In the genomic region with DNA sequence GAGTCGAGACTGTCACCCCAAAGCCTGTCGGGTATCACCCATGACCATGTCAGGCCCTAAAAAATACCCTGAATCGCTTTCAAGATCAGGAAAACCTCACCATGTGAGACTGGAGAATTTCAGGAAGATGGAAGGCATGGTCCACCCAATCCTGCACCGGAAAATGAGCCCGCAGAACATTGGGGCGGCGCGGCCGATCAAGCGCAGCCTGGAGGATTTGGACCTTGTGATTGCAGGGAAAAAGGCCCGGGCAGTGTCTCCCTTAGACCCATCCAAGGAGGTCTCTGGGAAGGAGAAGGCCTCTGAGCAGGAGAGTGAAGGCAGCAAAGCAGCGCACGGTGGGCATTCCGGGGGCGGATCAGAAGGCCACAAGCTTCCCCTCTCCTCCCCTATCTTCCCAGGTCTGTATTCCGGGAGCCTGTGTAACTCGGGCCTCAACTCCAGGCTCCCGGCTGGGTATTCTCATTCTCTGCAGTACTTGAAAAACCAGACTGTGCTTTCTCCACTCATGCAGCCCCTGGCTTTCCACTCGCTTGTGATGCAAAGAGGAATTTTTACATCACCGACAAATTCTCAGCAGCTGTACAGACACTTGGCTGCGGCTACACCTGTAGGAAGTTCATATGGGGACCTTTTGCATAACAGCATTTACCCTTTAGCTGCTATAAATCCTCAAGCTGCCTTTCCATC, we compare ENCODE assay signal across 16 cellular contexts.
A peak's percentile ranks its signal among the peaks of the same experiment; 100 is the strongest.
DNase-seq lines count a peak whose midpoint lies in the region; ATAC-seq, FAIRE-seq and TF ChIP-seq lines count a peak whose summit lies in the region.
"Had no signal": no experiment of that assay in that cellular context is flagged by ENCODE, and none has a peak within 500 bp of the region (broad histone marks: within the 10 kb centered on the region; RNA-seq: fewer than 3 reads in every experiment).

No MANE protein-coding gene starts in this region.

- no peak for TF ChIP-seq POLR2A in ovary (IDR thresholded peaks at IDR 0.05)

- 93 to 96% (median 93%) methylated on average over 21 of the region's 21 CpGs for WGBS in ovary, 3 donors

- H3K4me1 ChIP-seq in astrocyte (ENCODE audit: insufficient read depth, low read length): peaks cover 43% of the 10 kb centered on the region
- H3K4me1 ChIP-seq in upper lobe of right lung: peaks cover 34% of the 10 kb centered on the region
- H3K4me1 ChIP-seq in ovary (ENCODE audit: insufficient read depth): peaks cover 12% of the 10 kb centered on the region

- ATAC-seq in upper lobe of right lung (no peak), GM18909 (IDR thresholded peaks at IDR 0.05; ENCODE audit: poor library complexity, unreplicated experiment) (no peak)

- no peaks in the 10 kb centered on the region for H3K27me3 ChIP-seq in astrocyte (ENCODE audit: insufficient read depth, low read length)
- no peaks in the 10 kb centered on the region for H3K27me3 ChIP-seq in upper lobe of right lung
- no peaks in the 10 kb centered on the region for H3K27me3 ChIP-seq in ovary

- H3K9me3 Mint-ChIP-seq in activated naive CD4-positive, alpha-beta T cell treated with anti-CD3 and anti-CD28 coated beads for 36 hours: no peaks in the 10 kb centered on the region
- H3K9me3 Mint-ChIP-seq in astrocyte (ENCODE audit: unreplicated experiment): no peaks in the 10 kb centered on the region
- H3K9me3 Mint-ChIP-seq in osteocyte (ENCODE audit: unreplicated experiment): no peaks in the 10 kb centered on the region

- peaks cover 84% of the 10 kb centered on the region for H3K36me3 Mint-ChIP-seq in activated naive CD4-positive, alpha-beta T cell treated with anti-CD3 and anti-CD28 coated beads for 36 hours (ENCODE audit: low read depth)
- H3K36me3 Mint-ChIP-seq in astrocyte (ENCODE audit: low read depth, unreplicated experiment) (peaks cover 28% of the 10 kb centered on the region), osteocyte (ENCODE audit: unreplicated experiment) (peaks cover 76% of the 10 kb centered on the region)

- intact Hi-C loops in activated naive CD4-positive, alpha-beta T cell treated with anti-CD3 and anti-CD28 coated beads for 36 hours (cut with micrococcal nuclease): no loop called here
- intact Hi-C loops in upper lobe of right lung (cut with DNase I): no loop called here
- intact Hi-C loops in ovary (cut with DNase I): no loop called here

- H3K4me2 ChIP-seq in astrocyte (ENCODE audit: low read length): peak overlapping the region; percentile 72

- no peak overlapping the region for H3K4me3 Mint-ChIP-seq in activated naive CD4-positive, alpha-beta T cell treated with anti-CD3 and anti-CD28 coated beads for 36 hours
- H3K4me3 Mint-ChIP-seq in astrocyte (ENCODE audit: unreplicated experiment) (no peak overlapping the region), osteocyte (ENCODE audit: unreplicated experiment) (no peak overlapping the region)
- H3K4me3 Mint-ChIP-seq: activated naive CD8-positive, alpha-beta T cell had no signal

- H3K4me1 Mint-ChIP-seq in activated naive CD4-positive, alpha-beta T cell treated with anti-CD3 and anti-CD28 coated beads for 36 hours (ENCODE audit: low read depth): peaks cover 45% of the 10 kb centered on the region
- H3K4me1 Mint-ChIP-seq in astrocyte (ENCODE audit: low read depth, unreplicated experiment): peaks cover 54% of the 10 kb centered on the region
- peaks cover 78% of the 10 kb centered on the region for H3K4me1 Mint-ChIP-seq in osteocyte (ENCODE audit: unreplicated experiment)

- peak overlapping the region; percentile 72 for H3K27ac Mint-ChIP-seq in activated naive CD4-positive, alpha-beta T cell treated with anti-CD3 and anti-CD28 coated beads for 36 hours
- H3K27ac Mint-ChIP-seq in astrocyte (ENCODE audit: unreplicated experiment) (peak overlapping the region; percentile 92), osteocyte (ENCODE audit: unreplicated experiment) (peak overlapping the region; percentile 92)
- H3K27ac Mint-ChIP-seq: activated naive CD8-positive, alpha-beta T cell had no signal

- H2AFZ ChIP-seq in astrocyte (ENCODE audit: low read depth, low read length): no peak overlapping the region

- peak overlapping the region; percentile 33 for H3K9ac ChIP-seq in astrocyte (ENCODE audit: low read length)

- peaks cover 16% of the 10 kb centered on the region for H4K20me1 ChIP-seq in astrocyte (ENCODE audit: insufficient read depth, low read length)

- TF ChIP-seq CTCF in astrocyte (IDR thresholded peaks at IDR 0.05; ENCODE audit: insufficient read depth, low read depth, low read length): no peak
- TF ChIP-seq CTCF in osteocyte (IDR thresholded peaks at IDR 0.05): no peak
- TF ChIP-seq CTCF in upper lobe of right lung (IDR thresholded peaks at IDR 0.05): no peak
- TF ChIP-seq CTCF in ovary (IDR thresholded peaks at IDR 0.05): no peak

- peaks cover 54% of the 10 kb centered on the region for H3K36me3 ChIP-seq in astrocyte (ENCODE audit: insufficient read depth, low read length)
- peaks cover 47% of the 10 kb centered on the region for H3K36me3 ChIP-seq in upper lobe of right lung
- H3K36me3 ChIP-seq in ovary: no peaks in the 10 kb centered on the region
- H3K36me3 ChIP-seq: WERI-Rb-1 had no signal

- no peaks in the 10 kb centered on the region for H3K27me3 Mint-ChIP-seq in activated naive CD4-positive, alpha-beta T cell treated with anti-CD3 and anti-CD28 coated beads for 36 hours (ENCODE audit: low read depth)
- H3K27me3 Mint-ChIP-seq in astrocyte (ENCODE audit: low read depth, unreplicated experiment) (no peaks in the 10 kb centered on the region), osteocyte (ENCODE audit: unreplicated experiment) (no peaks in the 10 kb centered on the region)
- H3K27me3 Mint-ChIP-seq: activated naive CD8-positive, alpha-beta T cell; naive B cell had no signal

- peaks cover 61% of the 10 kb centered on the region for H3K79me2 ChIP-seq in astrocyte (ENCODE audit: insufficient read depth, low read length)

- CTCF ChIA-PET in activated naive CD4-positive, alpha-beta T cell treated with anti-CD3 and anti-CD28 coated beads for 36 hours (lab: Charles Lee): no interaction called here

- no peak for TF ChIP-seq EP300 in ovary (IDR thresholded peaks at IDR 0.05)

- H3K9me3 ChIP-seq in astrocyte (ENCODE audit: insufficient read depth, low read depth, low read length): no peaks in the 10 kb centered on the region
- H3K9me3 ChIP-seq in upper lobe of right lung: no peaks in the 10 kb centered on the region
- H3K9me3 ChIP-seq in ovary: no peaks in the 10 kb centered on the region

- H3K27ac ChIP-seq in astrocyte (ENCODE audit: low read depth, low read length): no peak overlapping the region
- H3K27ac ChIP-seq in upper lobe of right lung: peak overlapping the region; percentile 58
- peak overlapping the region in 1 of 2 donors; percentile 7 for H3K27ac ChIP-seq in ovary
- H3K27ac ChIP-seq: WERI-Rb-1 had no signal

- DNase-seq in activated naive CD4-positive, alpha-beta T cell treated with anti-CD3 and anti-CD28 coated beads for 36 hours: no peak
- DNase-seq in activated naive CD4-positive, alpha-beta T cell (lab: John Stamatoyannopoulos, UW): no peak
- DNase-seq in astrocyte (ENCODE audit: low read depth) (no peak), osteocyte (ENCODE audit: extremely low spot score, unreplicated experiment) (no peak), upper lobe of right lung (no peak), ovary (no peak)
- DNase-seq in stimulated activated CD4-positive, alpha-beta T cell treated with anti-CD3 and anti-CD28 coated beads, Interleukin-2, amount 100 ng/mL, for 48 hours: no peak
- DNase-seq: Calu3; naive B cell; NCI-H1930; NCI-H526 treated with DMSO at 0.1 percent for 48 hours; stimulated activated CD4-positive, alpha-beta T cell treated with anti-CD3 and anti-CD28 coated beads, Interleukin-2, amount 100 ng/mL, for 24 hours; SW 1271; WERI-Rb-1 had no signal

- H3K4me3 ChIP-seq in astrocyte (ENCODE audit: insufficient read depth, low read depth, low read length) (no peak overlapping the region), upper lobe of right lung (no peak overlapping the region), ovary (no peak overlapping the region)

- FAIRE-seq in astrocyte (lab: Jason Lieb, UNC): no peak
